Comparison of ENCODE assay signal across 21 cellular contexts in the genomic region with DNA sequence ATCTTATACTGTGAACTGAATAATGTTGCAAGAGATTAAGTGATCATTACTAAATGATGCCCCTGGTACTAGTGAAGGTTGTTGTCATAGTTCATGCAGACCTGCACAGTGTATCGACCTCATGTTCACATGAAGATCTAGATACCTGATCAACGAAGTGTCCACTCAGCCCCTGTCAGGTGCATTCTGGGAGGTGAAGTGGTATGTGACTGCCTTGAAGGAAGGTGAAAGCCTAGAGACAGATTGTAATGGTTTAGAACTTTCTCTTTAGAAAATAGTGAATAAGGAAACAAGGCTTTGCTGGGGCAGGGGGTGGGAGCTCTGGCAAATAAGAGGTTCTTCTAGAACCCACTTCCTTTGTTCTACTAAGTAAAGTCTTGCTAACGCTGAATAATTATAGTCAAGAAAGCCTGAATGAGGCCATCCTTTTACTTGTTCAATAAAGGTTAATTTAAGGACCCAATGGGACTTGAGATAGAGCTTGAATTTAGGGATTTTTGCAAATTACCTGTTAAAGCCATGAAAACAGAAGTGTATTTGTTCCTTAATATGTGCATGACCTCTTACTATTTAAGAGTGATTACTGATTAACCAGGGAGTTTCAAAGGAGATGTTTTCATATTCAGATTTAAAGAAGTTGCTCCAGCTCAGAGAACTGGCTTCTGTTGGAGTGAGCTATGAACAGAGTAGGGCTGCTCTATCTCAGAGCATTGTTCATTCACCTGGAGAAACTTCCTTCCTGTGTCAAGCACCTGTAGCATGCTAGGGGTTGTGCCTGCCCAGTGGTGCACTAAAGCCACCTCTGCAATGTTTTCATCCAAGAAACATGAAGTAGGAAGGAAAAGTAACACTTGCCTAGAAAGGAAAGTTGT. TPM values are rescaled to one million over a fixed set of nuclear protein-coding genes. Genes with fewer than 3 reads are reported as not detected.
DNase-seq lines count a peak whose midpoint lies in the region; ATAC-seq, FAIRE-seq and TF ChIP-seq lines count a peak whose summit lies in the region.
"Had no signal": no experiment of that assay in that cellular context is flagged by ENCODE, and none has a peak within 500 bp of the region (broad histone marks: within the 10 kb centered on the region; RNA-seq: fewer than 3 reads in every experiment).

No MANE protein-coding gene starts in this region.

- POLR2A ChIA-PET in OCI-LY7 (lab: Charles Lee) = interaction anchor here (0.7 to 1.2 kb wide), 2 partner anchors 293 to 886 kb away, joined by 3 to 5 read pairs; no protein-coding TSS in a partner anchor

- H3K4me1 ChIP-seq in OCI-LY7 (ENCODE audit: insufficient read depth, low read length, poor library complexity, severe bottlenecking) = peaks cover 6% of the 10 kb centered on the region
- peaks cover 14 to 25% of the 10 kb centered on the region in 2 donors for H3K4me1 ChIP-seq in gastrocnemius medialis
- H3K4me1 ChIP-seq: sigmoid colon had no signal

- in situ Hi-C loops in gastrocnemius medialis (cut with MboI; ENCODE audit: low sequenced_read_pairs in 4 of 4) = no loop called here

- H3K9me3 ChIP-seq in OCI-LY7 (ENCODE audit: low read length) (no peaks in the 10 kb centered on the region), gastrocnemius medialis (no peaks in the 10 kb centered on the region)
- H3K9me3 ChIP-seq: heart left ventricle, sigmoid colon had no signal

- FAIRE-seq in GM19239 (lab: Jason Lieb, UNC) = peak; percentile 89
- FAIRE-seq: G401.6, GM12892 had no signal

- H3K4me3 ChIP-seq in OCI-LY7 (ENCODE audit: low read depth, low read length, poor library complexity, severe bottlenecking) (no peak overlapping the region), gastrocnemius medialis (no peak overlapping the region)
- H3K4me3 ChIP-seq: heart left ventricle, sigmoid colon had no signal

- no peaks in the 10 kb centered on the region for H3K79me2 ChIP-seq in OCI-LY7 (ENCODE audit: insufficient read depth, low read depth, low read length)

- CTCF ChIA-PET in OCI-LY7 (lab: Charles Lee; ENCODE audit: unreplicated experiment) = no interaction called here

- peak overlapping the region in 5 of 6 donors; percentile 19 to 83 (median 50) for H3K27ac Mint-ChIP-seq in immature natural killer cell
- peak overlapping the region; percentile 63 for H3K27ac Mint-ChIP-seq in progenitor cell of endocrine pancreas
- H3K27ac Mint-ChIP-seq: activated naive CD4-positive, alpha-beta T cell treated with anti-CD3 and anti-CD28 coated beads, Interleukin-2, amount 50 U/mL, for 72 hours had no signal

- no TSS peak for BruUV-seq in OCI-LY7 (replicated peaks; lab: Mats Ljungman, UMichigan)

- TF ChIP-seq POLR2A in gastrocnemius medialis (IDR thresholded peaks at IDR 0.05) = no peak

- ATAC-seq in gastrocnemius medialis (no peak), HG02642 (IDR thresholded peaks at IDR 0.05; ENCODE audit: poor library complexity, unreplicated experiment) (no peak)
- ATAC-seq: activated naive CD4-positive, alpha-beta T cell treated with anti-CD3 and anti-CD28 coated beads, Interleukin-2, amount 50 U/mL, for 72 hours; heart left ventricle had no signal

- H3K36me3 Mint-ChIP-seq in immature natural killer cell (peaks cover 0 to 11% (median 0%) of the 10 kb centered on the region in 3 donors), progenitor cell of endocrine pancreas (ENCODE audit: insufficient read depth) (no peaks in the 10 kb centered on the region)

- no peaks in the 10 kb centered on the region for H4K20me1 ChIP-seq in OCI-LY7 (ENCODE audit: insufficient read depth, low read length)

- no peaks in the 10 kb centered on the region for H3K27me3 ChIP-seq in gastrocnemius medialis
- H3K27me3 ChIP-seq: heart left ventricle, sigmoid colon had no signal

- H3K4me3 Mint-ChIP-seq in immature natural killer cell (peak overlapping the region; percentile 33 to 84 (median 75)), progenitor cell of endocrine pancreas (ENCODE audit: low read depth) (no peak overlapping the region)

- TF ChIP-seq CTCF in OCI-LY7 (conservative IDR thresholded peaks at IDR 0.05; ENCODE audit: low read length) (no peak), progenitor cell of endocrine pancreas (IDR thresholded peaks at IDR 0.05; ENCODE audit: unreplicated experiment) (no peak), gastrocnemius medialis (IDR thresholded peaks at IDR 0.05 in 4 of 5, conservative IDR thresholded peaks at IDR 0.05 in 1 of 5) (no peak)

- no peak for DNase-seq in GM19239 (ENCODE audit: insufficient read length, low spot score)
- DNase-seq in OCI-LY7 (ENCODE audit: low spot score) = peak; percentile 14
- peak in 1 of 3 donors; percentile 19 for DNase-seq in immature natural killer cell
- DNase-seq in progenitor cell of endocrine pancreas (ENCODE audit: low spot score, unreplicated experiment) = no peak
- no peak for DNase-seq in gastrocnemius medialis
- DNase-seq in GM03348 (ENCODE audit: low spot score) = no peak
- no peak for DNase-seq in mesenteric fat pad (ENCODE audit: low spot score)
- DNase-seq: activated CD4-positive, alpha-beta T cell treated with anti-CD3 and anti-CD28 coated beads, Interleukin-2, amount 50 U/mL, for 4 hours; activated T-cell treated with anti-CD3 and anti-CD28 coated beads, Interleukin-2, amount 50 U/mL, for 1 hour; heart left ventricle; NCI-H146; occipital lobe; sigmoid colon; stimulated activated CD4-positive, alpha-beta T cell treated with anti-CD3 and anti-CD28 coated beads, Interleukin-2, amount 100 ng/mL, for 24 hours had no signal

- peaks cover 0 to 7% (median 3%) of the 10 kb centered on the region in 3 donors for H3K27me3 Mint-ChIP-seq in immature natural killer cell (ENCODE audit: low read depth in 3 of 3)
- H3K27me3 Mint-ChIP-seq in progenitor cell of endocrine pancreas = no peaks in the 10 kb centered on the region

- H3K36me3 ChIP-seq in OCI-LY7 (ENCODE audit: insufficient read depth, low read length) (no peaks in the 10 kb centered on the region), gastrocnemius medialis (no peaks in the 10 kb centered on the region)
- H3K36me3 ChIP-seq: heart left ventricle, sigmoid colon had no signal

- intact Hi-C loops in OCI-LY7 (cut with micrococcal nuclease; ENCODE audit: unreplicated experiment) = no loop called here
- intact Hi-C loops in gastrocnemius medialis (cut with DNase I; ENCODE audit: low total_unique reads) = no loop called here

- H3K4me1 Mint-ChIP-seq in immature natural killer cell (peaks cover 26% of the 10 kb centered on the region in 2 donors), progenitor cell of endocrine pancreas (ENCODE audit: low read depth) (peaks cover 36% of the 10 kb centered on the region)

- no peaks in the 10 kb centered on the region for H3K9me2 ChIP-seq in OCI-LY7 (ENCODE audit: insufficient read depth, low read length)

- H2AFZ ChIP-seq in OCI-LY7 (ENCODE audit: low read length) = no peak overlapping the region

- no peak overlapping the region for H3K4me2 ChIP-seq in OCI-LY7 (ENCODE audit: low read length)

- H3K27ac ChIP-seq in OCI-LY7 (ENCODE audit: low read depth, low read length, poor library complexity, severe bottlenecking) (no peak overlapping the region), gastrocnemius medialis (no peak overlapping the region)
- H3K27ac ChIP-seq: heart left ventricle, RWPE1, sigmoid colon had no signal

- peaks cover 0 to 3% (median 0%) of the 10 kb centered on the region in 6 donors for H3K9me3 Mint-ChIP-seq in immature natural killer cell
- H3K9me3 Mint-ChIP-seq in progenitor cell of endocrine pancreas (ENCODE audit: low read depth) = peaks cover 4% of the 10 kb centered on the region

RNA-seq across cellular contexts. Expression of gene C22orf31, which starts 45.3 kb away (rescaled TPM):
- total RNA-seq in OCI-LY7 (2014; rRNA removed; shearing (Covaris generic)) = not detected in 2 replicates
- total RNA-seq in OCI-LY7 (2022) = not detected in 2 replicates
- not detected for polyA plus RNA-seq in immature natural killer cell
- total RNA-seq in progenitor cell of endocrine pancreas = not detected in 2 replicates
- not detected for total RNA-seq in gastrocnemius medialis
- not detected for total RNA-seq in mesenteric fat pad
- total RNA-seq: activated naive CD4-positive, alpha-beta T cell treated with anti-CD3 and anti-CD28 coated beads, Interleukin-2, amount 50 U/mL, for 72 hours; H4; mononuclear cell; occipital lobe; sigmoid colon had no signal
- polyA plus RNA-seq: heart left ventricle had no signal

RNA-seq across cellular contexts. Expression of gene KREMEN1, which starts 56.5 kb away (rescaled TPM):
- total RNA-seq in OCI-LY7 (2014; rRNA removed; shearing (Covaris generic)) = not detected in 2 replicates
- total RNA-seq in OCI-LY7 (2022) (not detected in 2 replicates), progenitor cell of endocrine pancreas (10.5 and 11.5 TPM in 2 replicates), gastrocnemius medialis (10 to 100 TPM in 3 of 4 donors, 1 to 10 TPM in 1; 7.5 to 35.8 (median 15.4) TPM), mesenteric fat pad (10.6 TPM)
- polyA plus RNA-seq in immature natural killer cell = not detected

Comparison
In these comparisons a context has a peak if more than half of its experiments do, and no peak if none do; other contexts are left out.
1. RNA of gene KREMEN1, which starts 56.5 kb away (total RNA-seq): 7.5 to 35.8 TPM in gastrocnemius medialis, 10.6 TPM in mesenteric fat pad (single experiment) and 10.5 to 11.5 TPM in progenitor cell of endocrine pancreas; not detected in OCI-LY7; every median in the first group is over 4 times any median in the second.